15 cellular contexts compared by ENCODE assay signal in the genomic region with DNA sequence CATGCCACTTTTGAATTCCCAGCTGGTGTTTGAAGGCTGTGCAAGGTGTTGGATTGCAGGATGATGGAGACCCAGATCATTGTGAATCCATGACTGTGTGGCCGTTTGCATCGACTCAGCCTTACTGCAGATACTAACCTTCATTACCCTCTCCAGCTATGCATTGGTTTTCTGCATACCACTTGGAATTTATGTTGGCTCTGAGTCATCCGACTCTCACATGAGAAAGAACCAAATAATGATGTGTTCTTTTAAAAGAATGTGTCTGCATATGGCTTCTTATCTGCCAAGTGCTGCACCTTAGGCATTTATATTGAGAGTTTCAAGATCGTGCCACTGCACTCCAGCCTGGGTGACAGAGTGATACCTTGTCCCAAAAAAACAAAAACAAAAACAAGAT.
DNase-seq lines count a peak whose midpoint lies in the region; ATAC-seq, FAIRE-seq and TF ChIP-seq lines count a peak whose summit lies in the region.
"Had no signal": no experiment of that assay in that cellular context is flagged by ENCODE, and none has a peak within 500 bp of the region (broad histone marks: within the 10 kb centered on the region; RNA-seq: fewer than 3 reads in every experiment).

No MANE protein-coding gene starts in this region.

- H3K4me3 Mint-ChIP-seq in astrocyte (ENCODE audit: unreplicated experiment) = no peak overlapping the region
- no peak overlapping the region for H3K4me3 Mint-ChIP-seq in CD4-positive, alpha-beta memory T cell

- H3K4me3 ChIP-seq in ACC112 (ENCODE audit: low read depth, low read length) = no peak overlapping the region
- no peak overlapping the region for H3K4me3 ChIP-seq in astrocyte (ENCODE audit: insufficient read depth, low read depth, low read length)
- H3K4me3 ChIP-seq in CD4-positive, alpha-beta memory T cell (ENCODE audit: low read length in 2 of 2) = no peak overlapping the region
- H3K4me3 ChIP-seq: adrenal gland, Peyer's patch, right atrium auricular region, upper lobe of left lung had no signal

- H3K27me3 ChIP-seq in ACC112 (ENCODE audit: insufficient read depth, low read length) (no peaks in the 10 kb centered on the region), astrocyte (ENCODE audit: insufficient read depth, low read length) (no peaks in the 10 kb centered on the region)
- H3K27me3 ChIP-seq in CD4-positive, alpha-beta memory T cell (ENCODE audit: insufficient read depth, low read length) = no peaks in the 10 kb centered on the region
- H3K27me3 ChIP-seq: adrenal gland, Peyer's patch, right atrium auricular region, upper lobe of left lung had no signal

- H3K36me3 ChIP-seq in ACC112 (ENCODE audit: insufficient read depth, low read length) (0 out of 2 replicates have a peak, but pooled peaks cover 5% of the 10 kb centered on the region), astrocyte (ENCODE audit: insufficient read depth, low read length) (no peaks in the 10 kb centered on the region)
- H3K36me3 ChIP-seq in CD4-positive, alpha-beta memory T cell (ENCODE audit: insufficient read depth, low read length) = no peaks in the 10 kb centered on the region
- H3K36me3 ChIP-seq: adrenal gland, Peyer's patch, right atrium auricular region had no signal

- peak; percentile 100 for FAIRE-seq in astrocyte (lab: Jason Lieb, UNC)
- FAIRE-seq: endometrium had no signal

- H3K4me2 ChIP-seq in astrocyte (ENCODE audit: low read length) = peak overlapping the region; percentile 36

- H3K79me2 ChIP-seq in ACC112 (ENCODE audit: control insufficient read depth, insufficient read depth, low read length, unreplicated experiment) = no peaks in the 10 kb centered on the region
- H3K79me2 ChIP-seq in astrocyte (ENCODE audit: insufficient read depth, low read length) = no peaks in the 10 kb centered on the region

- ATAC-seq in GM19328 (IDR thresholded peaks at IDR 0.05; ENCODE audit: unreplicated experiment) = no peak
- ATAC-seq in GM18870 (IDR thresholded peaks at IDR 0.05; ENCODE audit: unreplicated experiment) = no peak

- H3K27ac ChIP-seq in ACC112 (ENCODE audit: low read depth, low read length) (peak overlapping the region; percentile 43), astrocyte (ENCODE audit: low read depth, low read length) (peak overlapping the region; percentile 31)
- H3K27ac ChIP-seq in CD4-positive, alpha-beta memory T cell (ENCODE audit: low read depth, low read length) = no peak overlapping the region
- H3K27ac ChIP-seq: adrenal gland, Peyer's patch, right atrium auricular region, upper lobe of left lung had no signal

- POLR2A ChIA-PET in CD4-positive, alpha-beta memory T cell (lab: Charles Lee; ENCODE audit: partially characterized antibody) = no interaction called here

- H3K4me1 ChIP-seq in ACC112 (ENCODE audit: control insufficient read depth, insufficient read depth, low read length, unreplicated experiment) (peaks cover 21% of the 10 kb centered on the region), astrocyte (ENCODE audit: insufficient read depth, low read length) (peaks cover 14% of the 10 kb centered on the region)
- H3K4me1 ChIP-seq in CD4-positive, alpha-beta memory T cell (ENCODE audit: insufficient read depth, low read length) = peaks cover 5% of the 10 kb centered on the region
- H3K4me1 ChIP-seq: adrenal gland, Peyer's patch had no signal

- CTCF ChIA-PET in CD4-positive, alpha-beta memory T cell (lab: Charles Lee; ENCODE audit: partially characterized antibody) = no interaction called here

- peak; percentile 75 for DNase-seq in HCEC 1CT
- peak; percentile 86 for DNase-seq in astrocyte (ENCODE audit: low read depth)
- peak; percentile 25 for DNase-seq in hepatic stellate cell (ENCODE audit: low spot score)
- DNase-seq in CD4-positive, alpha-beta memory T cell = no peak
- no peak for DNase-seq in stimulated activated CD4-positive, alpha-beta T cell treated with anti-CD3 and anti-CD28 coated beads, Interleukin-12 subunit alpha, Interleukin-12 subunit beta, amount 100 ng/mL, for 4 hours
- DNase-seq: adrenal gland, AML-193, NCI-H345, Peyer's patch, upper lobe of left lung had no signal

- H2AFZ ChIP-seq in ACC112 (ENCODE audit: low read length, unreplicated experiment) = no peak overlapping the region
- H2AFZ ChIP-seq in astrocyte (ENCODE audit: low read depth, low read length) = no peak overlapping the region

- H3K9me3 ChIP-seq in astrocyte (ENCODE audit: insufficient read depth, low read depth, low read length) = no peaks in the 10 kb centered on the region
- no peaks in the 10 kb centered on the region for H3K9me3 ChIP-seq in CD4-positive, alpha-beta memory T cell (ENCODE audit: control insufficient read depth in 1 of 2, low read length in 2 of 2)
- H3K9me3 ChIP-seq: adrenal gland, Peyer's patch, right atrium auricular region, upper lobe of left lung had no signal

- H3K9me3 Mint-ChIP-seq in astrocyte (ENCODE audit: unreplicated experiment) = no peaks in the 10 kb centered on the region
- H3K9me3 Mint-ChIP-seq in CD4-positive, alpha-beta memory T cell = no peaks in the 10 kb centered on the region

- H3K27ac Mint-ChIP-seq in astrocyte (ENCODE audit: unreplicated experiment) = peak overlapping the region; percentile 95
- H3K27ac Mint-ChIP-seq in CD4-positive, alpha-beta memory T cell = peak overlapping the region in 3 of 7 donors; percentile 3 to 66 (median 47)

- no peaks in the 10 kb centered on the region for H3K27me3 Mint-ChIP-seq in astrocyte (ENCODE audit: low read depth, unreplicated experiment)
- no peaks in the 10 kb centered on the region for H3K27me3 Mint-ChIP-seq in CD4-positive, alpha-beta memory T cell

- no peak overlapping the region for H3K9ac ChIP-seq in astrocyte (ENCODE audit: low read length)

- H3K4me1 Mint-ChIP-seq in astrocyte (ENCODE audit: low read depth, unreplicated experiment) = peaks cover 14% of the 10 kb centered on the region
- peaks cover 1 to 14% (median 10%) of the 10 kb centered on the region in 4 donors for H3K4me1 Mint-ChIP-seq in CD4-positive, alpha-beta memory T cell

- H4K20me1 ChIP-seq in astrocyte (ENCODE audit: insufficient read depth, low read length) = peaks cover 12% of the 10 kb centered on the region

- no peak for TF ChIP-seq CTCF in astrocyte (IDR thresholded peaks at IDR 0.05; ENCODE audit: insufficient read depth, low read depth, low read length)

- H3K36me3 Mint-ChIP-seq in astrocyte (ENCODE audit: low read depth, unreplicated experiment) = peaks cover 8% of the 10 kb centered on the region
- H3K36me3 Mint-ChIP-seq in CD4-positive, alpha-beta memory T cell = peaks cover 15 to 21% of the 10 kb centered on the region in 2 donors

- intact Hi-C loops in CD4-positive, alpha-beta memory T cell (cut with micrococcal nuclease) = no loop called here

Comparison
In these comparisons a context has a peak if more than half of its experiments do, and no peak if none do; other contexts are left out.
1. DNase-seq: peak in HCEC 1CT (single experiment), astrocyte (single experiment) and hepatic stellate cell (single experiment); none in CD4-positive, alpha-beta memory T cell (0 of 5) and stimulated activated CD4-positive, alpha-beta T cell treated with anti-CD3 and anti-CD28 coated beads, Interleukin-12 subunit alpha, Interleukin-12 subunit beta, amount 100 ng/mL, for 4 hours (single experiment).